ENCODE assay signal across 8 cellular contexts in genomic region chr1:58874757-58875755, GRCh38.
DNase-seq lines count a peak whose midpoint lies in the region; ATAC-seq, FAIRE-seq and TF ChIP-seq lines count a peak whose summit lies in the region.
"Had no signal": no experiment of that assay in that cellular context is flagged by ENCODE, and none has a peak within 500 bp of the region (broad histone marks: within the 10 kb centered on the region; RNA-seq: fewer than 3 reads in every experiment).

No MANE protein-coding gene starts in this region.

- peaks cover 8% of the 10 kb centered on the region for H3K27me3 Mint-ChIP-seq in type B pancreatic cell

- H3K9me3 Mint-ChIP-seq in type B pancreatic cell: peaks cover 9% of the 10 kb centered on the region

- H3K27ac Mint-ChIP-seq in type B pancreatic cell: peak overlapping the region; percentile 72

- DNase-seq in NCI-H2029 (lab: John Stamatoyannopoulos, UW) (peak; percentile 98), bronchial epithelial cell (ENCODE audit: low read depth) (peak; percentile 51), left colon (no peak), type B pancreatic cell (ENCODE audit: extremely low spot score, unreplicated experiment) (no peak), hepatic stellate cell (ENCODE audit: low spot score) (no peak), AML-193 (lab: John Stamatoyannopoulos, UW) (no peak)

- H3K4me3 Mint-ChIP-seq in type B pancreatic cell: peak overlapping the region; percentile 6

- H3K36me3 Mint-ChIP-seq in type B pancreatic cell: no peaks in the 10 kb centered on the region

- peaks cover 36% of the 10 kb centered on the region for H3K4me1 Mint-ChIP-seq in type B pancreatic cell (ENCODE audit: unreplicated experiment)

- H3K4me3 ChIP-seq in bronchial epithelial cell (ENCODE audit: low read depth, low read length): no peak overlapping the region

- H3K36me3 ChIP-seq in bronchial epithelial cell (ENCODE audit: control insufficient read depth, insufficient read depth, low read length): no peaks in the 10 kb centered on the region

- intact Hi-C loops in left colon (cut with DNase I, micrococcal nuclease): no loop called here

- FAIRE-seq in bronchial epithelial cell (lab: Jason Lieb, UNC): no peak
- FAIRE-seq: colon had no signal

- no peaks in the 10 kb centered on the region for H3K27me3 ChIP-seq in bronchial epithelial cell (ENCODE audit: control insufficient read depth, insufficient read depth, low read length)

- ATAC-seq in left colon: peak; percentile 35
- no peak for ATAC-seq in HG03159 (IDR thresholded peaks at IDR 0.05; ENCODE audit: unreplicated experiment)

- TF ChIP-seq CTCF in bronchial epithelial cell (IDR thresholded peaks at IDR 0.05; ENCODE audit: insufficient read depth, low read length, severe bottlenecking) (no peak), type B pancreatic cell (conservative IDR thresholded peaks at IDR 0.05) (no peak)

Comparison
In these comparisons a context has a peak if more than half of its experiments do, and no peak if none do; other contexts are left out.
1. DNase-seq: peak in NCI-H2029 (single experiment) and bronchial epithelial cell (single experiment); none in left colon (0 of 2), type B pancreatic cell (single experiment), hepatic stellate cell (single experiment) and AML-193 (0 of 2).